In the genomic region with DNA sequence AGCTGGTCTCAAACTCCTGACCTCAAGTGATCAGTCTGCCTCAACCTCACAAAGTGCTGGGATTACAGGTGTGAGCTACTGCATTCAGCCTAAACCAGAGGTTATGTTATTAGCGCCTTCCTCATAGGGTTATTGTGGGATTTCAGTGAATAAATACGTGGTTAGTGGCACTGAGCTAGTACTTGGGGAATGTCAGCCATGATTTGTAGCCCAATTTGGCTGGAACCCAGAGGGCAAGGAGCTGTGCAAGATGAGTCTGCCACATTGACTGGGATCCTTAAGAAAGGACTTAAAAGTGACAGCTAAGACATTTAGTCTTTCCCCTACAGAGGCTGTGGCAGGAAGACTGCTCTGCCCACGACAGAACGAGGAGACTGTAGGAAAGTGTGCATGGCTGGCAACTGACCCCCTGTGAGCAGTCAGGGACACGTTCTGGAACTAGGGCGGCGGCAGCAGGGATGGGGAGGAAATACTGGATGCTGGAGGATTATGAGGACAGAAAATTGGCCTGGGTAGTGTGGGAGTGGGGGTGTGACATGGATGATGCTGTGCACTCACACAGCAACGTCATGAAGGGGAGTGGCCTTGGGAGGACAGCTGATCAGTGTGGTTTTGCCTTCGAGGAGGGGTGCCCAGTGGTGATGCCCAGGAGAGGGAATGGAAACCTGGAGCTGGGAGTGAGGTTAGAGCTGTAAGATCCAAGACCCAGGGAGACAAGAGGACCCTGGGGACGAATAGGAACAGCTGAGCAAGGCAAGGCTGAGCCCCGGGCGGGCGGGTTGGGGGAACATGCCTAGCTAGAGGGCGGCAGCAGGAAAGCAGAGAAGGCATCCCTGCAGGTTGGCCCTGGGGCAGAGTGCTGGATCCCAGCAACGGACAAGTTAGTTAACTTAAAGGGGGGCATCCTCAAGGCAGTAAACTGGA, we compare ENCODE assay signal across 8 cellular contexts. TPM values are rescaled to one million over a fixed set of nuclear protein-coding genes. Genes with fewer than 3 reads are reported as not detected.
A peak's percentile ranks its signal among the peaks of the same experiment; 100 is the strongest.
DNase-seq lines count a peak whose midpoint lies in the region; ATAC-seq, FAIRE-seq and TF ChIP-seq lines count a peak whose summit lies in the region.

No MANE protein-coding gene starts in this region.

- H3K9ac ChIP-seq in ES-I3 (ENCODE audit: low read depth, low read length) (peak overlapping the region; percentile 93; the same call in 1 of the 2 replicates), K562 (ENCODE audit: insufficient read depth in 1 of 2, low read depth in 2 of 2, low read length in 2 of 2) (peak overlapping the region in 1 of 2 experiments; percentile 1; a peak in 1 of 4 replicates), rectal smooth muscle tissue (ENCODE audit: low read length) (no peak overlapping the region)

- H3K27me3 ChIP-seq in K562 (ENCODE audit: control insufficient read depth in 2 of 2, insufficient read depth in 2 of 2, low read length in 2 of 2): no peaks in the 10 kb centered on the region
- H3K27me3 ChIP-seq in rectal smooth muscle tissue (ENCODE audit: control insufficient read depth, insufficient read depth, low read length): no peaks in the 10 kb centered on the region

- TF ChIP-seq RAD21 in K562 (CRISPR knock-in tag; conservative IDR thresholded peaks at IDR 0.05 in 1 of 2, IDR thresholded peaks at IDR 0.05 in 1 of 2): no peak

- no peak for FAIRE-seq in K562 (lab: Jason Lieb, UNC)

- TF ChIP-seq EP300 in K562 (IDR thresholded peaks at IDR 0.05; ENCODE audit: low read length): no peak

- peak overlapping the region; percentile 81 to 95 for H3K27ac Mint-ChIP-seq in T-cell

- peak in 1 of 4 experiments; percentile 36 for ATAC-seq in T-cell (replicated peaks in 1 of 4)
- ATAC-seq in K562: no peak
- ATAC-seq in HG03457 (IDR thresholded peaks at IDR 0.05; ENCODE audit: unreplicated experiment): no peak
- no peak for ATAC-seq in HG03045 (IDR thresholded peaks at IDR 0.05; ENCODE audit: unreplicated experiment)

- H3K27ac ChIP-seq in K562 (ENCODE audit: extremely low read depth, low read depth, low read length): no peak overlapping the region
- peak overlapping the region; percentile 60 for H3K27ac ChIP-seq in rectal smooth muscle tissue (ENCODE audit: low read depth, low read length)

- H3K79me2 ChIP-seq in K562 (ENCODE audit: control insufficient read depth, insufficient read depth, low read length): no peaks in the 10 kb centered on the region

- peak; percentile 69 for DNase-seq in NCI-H1105 (lab: John Stamatoyannopoulos, UW)
- DNase-seq in T-cell: peak in 32 of 34 experiments; percentile 25 to 74 (median 57)
- DNase-seq in K562 (ENCODE audit: extremely low read depth in 1 of 4, low spot score in 3 of 4): peak; percentile 59 to 65 (median 63)
- DNase-seq in hepatic stellate cell (ENCODE audit: low spot score): peak; percentile 90

- no TSS peak for BruUV-seq in K562 (replicated peaks; lab: Mats Ljungman, UMichigan)

- in situ Hi-C loops in K562 (cut with MboI): no loop called here

- H3K9me3 ChIP-seq in ES-I3 (ENCODE audit: control insufficient read depth, insufficient read depth, low read length) (peaks cover 15% of the 10 kb centered on the region), K562 (replicated peaks; ENCODE audit: control insufficient read depth, insufficient read depth, low read depth, low read length) (peaks cover 12% of the 10 kb centered on the region)

- no peaks in the 10 kb centered on the region for H3K36me3 Mint-ChIP-seq in T-cell

- WGBS in K562 (ENCODE audit: insufficient coverage, low coverage, missing lambda C conversion rate): 28% methylated on average over 14 of the region's 15 CpGs

- H3K9me3 Mint-ChIP-seq in T-cell: peaks cover 0 to 4% (median 3%) of the 10 kb centered on the region in 3 donors

- intact Hi-C loops in K562 (cut with micrococcal nuclease): loop anchor here (10.0 kb wide), 1 partner anchor 157 kb away; the partner anchor contains the start of gene FDXR

- H3K36me3 ChIP-seq in ES-I3 (ENCODE audit: insufficient read depth, low read length): no peaks in the 10 kb centered on the region
- H3K36me3 ChIP-seq in K562 (ENCODE audit: control insufficient read depth, insufficient read depth, low read length): no peaks in the 10 kb centered on the region
- H3K36me3 ChIP-seq in rectal smooth muscle tissue (ENCODE audit: control insufficient read depth, insufficient read depth, low read length): no peaks in the 10 kb centered on the region

- H3K27me3 Mint-ChIP-seq in T-cell: peaks cover 0 to 3% of the 10 kb centered on the region in 2 donors

- H3K4me2 ChIP-seq in K562 (ENCODE audit: insufficient read depth, low read length): peak overlapping the region; percentile 98

- CTCF ChIA-PET in T-cell (lab: Charles Lee): interaction anchor here in 1 of 2 donors (0.6 to 1.8 kb wide), 6 partner anchors 19 to 173 kb away, joined by 3 to 7 read pairs (median 5); partner anchors contain the start of gene MRPL58
- CTCF ChIA-PET in K562 (lab: Yijun Ruan, JAX; ENCODE audit: low intra/inter-chr PET ratio): interaction anchor here (0.7 kb wide), 1 partner anchor 239 kb away, joined by 3 read pairs; no protein-coding TSS in a partner anchor

- H4K20me1 ChIP-seq in K562 (replicated peaks; ENCODE audit: control insufficient read depth, insufficient read depth, low read length): no peaks in the 10 kb centered on the region

- H3K4me1 ChIP-seq in ES-I3 (ENCODE audit: insufficient read depth, low read length): peaks cover 5% of the 10 kb centered on the region; the same call in 1 of the 2 replicates
- peaks cover 31 to 34% of the 10 kb centered on the region in 2 experiments for H3K4me1 ChIP-seq in K562 (replicated peaks in 1 of 2; ENCODE audit: control insufficient read depth in 2 of 2, insufficient read depth in 2 of 2, low read length in 2 of 2)
- H3K4me1 ChIP-seq in rectal smooth muscle tissue (ENCODE audit: control insufficient read depth, insufficient read depth, low read length): peaks cover 5% of the 10 kb centered on the region

- H3K4me3 ChIP-seq in K562: peak overlapping the region; percentile 69; the same call in 1 of the 2 replicates
- H3K4me3 ChIP-seq in rectal smooth muscle tissue (ENCODE audit: low read length): peak overlapping the region; percentile 40

- no peaks in the 10 kb centered on the region for H3K9me1 ChIP-seq in K562 (ENCODE audit: control insufficient read depth, insufficient read depth, low read length)

- TF ChIP-seq CTCF in K562 (IDR thresholded peaks at IDR 0.05 in 2 of 3, conservative IDR thresholded peaks at IDR 0.05 in 1 of 3; ENCODE audit: insufficient read depth in 2 of 3, low read depth in 1 of 3, low read length in 3 of 3): no peak

- H3K4me1 Mint-ChIP-seq in T-cell: peaks cover 51 to 56% (median 53%) of the 10 kb centered on the region in 3 donors

- peak overlapping the region; percentile 69 to 75 (median 72) for H3K4me3 Mint-ChIP-seq in T-cell

- POLR2A ChIA-PET in T-cell (lab: Charles Lee): interaction anchor here in 1 of 2 donors (0.5 kb wide), 1 partner anchor 16 kb away, joined by 3 read pairs; no protein-coding TSS in a partner anchor
- POLR2A ChIA-PET in K562 (lab: Yijun Ruan, JAX): interaction anchor here (0.5 to 1.4 kb wide), 5 partner anchors 16 to 96 kb away, joined by 3 to 4 read pairs (median 3); partner anchors contain the start of genes CDR2L and MRPL58

- no peak for TF ChIP-seq POLR2A in K562 (conservative IDR thresholded peaks at IDR 0.05)

- H2AFZ ChIP-seq in K562 (ENCODE audit: low read depth, low read length): peak overlapping the region; percentile 98

RNA-seq across cellular contexts. Expression of gene ATP5PD, which starts 14.5 kb away (rescaled TPM):
- total RNA-seq in T-cell (100 to 1,000 TPM; 115 to 170 (median 139) TPM), K562 (2014; rRNA removed) (274 and 295 TPM in 2 replicates), K562 (2014; rRNA removed; fragmentation: Illumina TruSeq; extraction: Trizol) (600 and 662 TPM in 2 replicates), K562 (2015; rRNA removed; fragmentation: Illumina TruSeq; extraction: Trizol) (432 TPM in 2 replicates), K562 (2021) (300 and 341 TPM in 2 replicates)
- total RNA-seq in K562 (2011; cell fraction: chromatin; rRNA removed; ENCODE audit: low replicate concordance): 64.6 and 79.5 TPM in 2 replicates
- 65.9 and 72.6 TPM in 2 replicates for total RNA-seq in K562 (2011; cell fraction: nucleolus; rRNA removed)
- total RNA-seq in K562 (2011; cell fraction: nucleoplasm; rRNA removed): 81.0 and 96.9 TPM in 2 replicates
- polyA plus RNA-seq in K562 (2011; rRNA removed) (248 and 271 TPM in 2 replicates), K562 (2014; fragmentation: Illumina TruSeq; extraction: Trizol) (452 and 457 TPM in 2 replicates), K562 (2014; fragmentation: Nextera tagmentation; extraction: Ambion mirVana) (100 to 1,000 TPM; 786 to 828 TPM), K562 (2014; rRNA removed) (339 and 381 TPM in 2 replicates)
- 220 and 388 TPM in 2 replicates for polyA plus RNA-seq in K562 (2011; cell fraction: cytosol; rRNA removed)
- 118 and 154 TPM in 2 replicates for polyA plus RNA-seq in K562 (2011; cell fraction: nucleus; rRNA removed)
- polyA plus RNA-seq in K562 (2012): 552 and 708 TPM in 2 replicates
- polyA minus RNA-seq in K562 (2011; rRNA and poly(A)+ RNA removed): 307 and 324 TPM in 2 replicates
- polyA minus RNA-seq in K562 (2011; cell fraction: cytosol; rRNA and poly(A)+ RNA removed): 119 and 125 TPM in 2 replicates
- polyA minus RNA-seq in K562 (2011; cell fraction: nucleus; rRNA and poly(A)+ RNA removed): 21.9 and 60.2 TPM in 2 replicates

RNA-seq across cellular contexts. Expression of gene KCTD2, which starts 14.8 kb away (rescaled TPM):
- total RNA-seq in T-cell: 10 to 100 TPM; 22.0 to 32.8 (median 29.0) TPM
- total RNA-seq in K562 (2011; cell fraction: chromatin; rRNA removed; ENCODE audit: low replicate concordance): 19.7 and 30.0 TPM in 2 replicates
- total RNA-seq in K562 (2011; cell fraction: nucleolus; rRNA removed): 16.8 and 17.0 TPM in 2 replicates
- total RNA-seq in K562 (2011; cell fraction: nucleoplasm; rRNA removed): 19.6 and 20.1 TPM in 2 replicates
- 11.2 and 15.3 TPM in 2 replicates for total RNA-seq in K562 (2014; rRNA removed)
- 13.5 and 13.8 TPM in 2 replicates for total RNA-seq in K562 (2014; rRNA removed; fragmentation: Illumina TruSeq; extraction: Trizol)
- 15.9 and 16.4 TPM in 2 replicates for total RNA-seq in K562 (2015; rRNA removed; fragmentation: Illumina TruSeq; extraction: Trizol)
- 18.1 and 20.2 TPM in 2 replicates for total RNA-seq in K562 (2021)
- polyA plus RNA-seq in K562 (2011; rRNA removed): 32.5 and 32.9 TPM in 2 replicates
- 25.1 and 26.6 TPM in 2 replicates for polyA plus RNA-seq in K562 (2011; cell fraction: cytosol; rRNA removed)
- polyA plus RNA-seq in K562 (2011; cell fraction: nucleus; rRNA removed): 21.0 and 22.5 TPM in 2 replicates
- polyA plus RNA-seq in K562 (2012): 14.4 and 17.7 TPM in 2 replicates
- 22.3 and 22.9 TPM in 2 replicates for polyA plus RNA-seq in K562 (2014; fragmentation: Illumina TruSeq; extraction: Trizol)
- polyA plus RNA-seq in K562 (2014; fragmentation: Nextera tagmentation; extraction: Ambion mirVana): 1 to 10 TPM; 1.7 to 2.3 TPM
- 15.8 and 16.0 TPM in 2 replicates for polyA plus RNA-seq in K562 (2014; rRNA removed)
- 19.9 and 22.9 TPM in 2 replicates for polyA minus RNA-seq in K562 (2011; rRNA and poly(A)+ RNA removed)
- 13.4 and 13.6 TPM in 2 replicates for polyA minus RNA-seq in K562 (2011; cell fraction: cytosol; rRNA and poly(A)+ RNA removed)
- 4.6 and 5.8 TPM in 2 replicates for polyA minus RNA-seq in K562 (2011; cell fraction: nucleus; rRNA and poly(A)+ RNA removed)

RNA-seq across cellular contexts. Expression of gene MRPL58, which starts 19.8 kb away (rescaled TPM):
- total RNA-seq in T-cell (10 to 100 TPM; 15.6 to 30.6 (median 26.6) TPM), K562 (2014; rRNA removed) (93.8 and 157 TPM in 2 replicates), K562 (2014; rRNA removed; fragmentation: Illumina TruSeq; extraction: Trizol) (68.1 and 70.9 TPM in 2 replicates), K562 (2015; rRNA removed; fragmentation: Illumina TruSeq; extraction: Trizol) (70.3 and 72.4 TPM in 2 replicates), K562 (2021) (70.2 and 75.7 TPM in 2 replicates)
- 11.9 TPM in 2 replicates for total RNA-seq in K562 (2011; cell fraction: chromatin; rRNA removed; ENCODE audit: low replicate concordance)
- total RNA-seq in K562 (2011; cell fraction: nucleolus; rRNA removed): 10.9 and 13.3 TPM in 2 replicates
- 12.6 and 13.2 TPM in 2 replicates for total RNA-seq in K562 (2011; cell fraction: nucleoplasm; rRNA removed)
- polyA plus RNA-seq in K562 (2011; rRNA removed) (79.8 and 82.4 TPM in 2 replicates), K562 (2014; fragmentation: Illumina TruSeq; extraction: Trizol) (75.9 and 84.4 TPM in 2 replicates), K562 (2014; fragmentation: Nextera tagmentation; extraction: Ambion mirVana) (10 to 100 TPM; 30.8 to 49.6 TPM), K562 (2014; rRNA removed) (98.0 and 107 TPM in 2 replicates)
- polyA plus RNA-seq in K562 (2011; cell fraction: cytosol; rRNA removed): 59.1 and 66.8 TPM in 2 replicates
- polyA plus RNA-seq in K562 (2011; cell fraction: nucleus; rRNA removed): 25.0 and 36.4 TPM in 2 replicates
- 64.3 and 69.3 TPM in 2 replicates for polyA plus RNA-seq in K562 (2012)
- 36.9 and 37.2 TPM in 2 replicates for polyA minus RNA-seq in K562 (2011; rRNA and poly(A)+ RNA removed)
- polyA minus RNA-seq in K562 (2011; cell fraction: cytosol; rRNA and poly(A)+ RNA removed): 24.2 and 34.5 TPM in 2 replicates
- 8.3 and 14.6 TPM in 2 replicates for polyA minus RNA-seq in K562 (2011; cell fraction: nucleus; rRNA and poly(A)+ RNA removed)

RNA-seq across cellular contexts. Expression of gene CDR2L, which starts 44.8 kb away (rescaled TPM):
- total RNA-seq in T-cell: under 1 TPM in 4 of 5 donors, not detected in 1; 0.12 to 0.29 (median 0.19) TPM
- total RNA-seq in K562 (2011; cell fraction: chromatin; rRNA removed; ENCODE audit: low replicate concordance): 1.3 and 5.0 TPM in 2 replicates
- total RNA-seq in K562 (2011; cell fraction: nucleolus; rRNA removed): 3.9 and 4.0 TPM in 2 replicates
- total RNA-seq in K562 (2011; cell fraction: nucleoplasm; rRNA removed): 2.5 and 3.4 TPM in 2 replicates
- total RNA-seq in K562 (2014; rRNA removed): 8.8 and 9.8 TPM in 2 replicates
- total RNA-seq in K562 (2014; rRNA removed; fragmentation: Illumina TruSeq; extraction: Trizol): 2.0 and 2.7 TPM in 2 replicates
- 4.0 and 4.3 TPM in 2 replicates for total RNA-seq in K562 (2015; rRNA removed; fragmentation: Illumina TruSeq; extraction: Trizol)
- total RNA-seq in K562 (2021): 15.5 and 16.0 TPM in 2 replicates
- polyA plus RNA-seq in K562 (2011; rRNA removed): 3.1 and 5.5 TPM in 2 replicates
- 6.0 and 8.6 TPM in 2 replicates for polyA plus RNA-seq in K562 (2011; cell fraction: cytosol; rRNA removed)
- polyA plus RNA-seq in K562 (2011; cell fraction: nucleus; rRNA removed): 6.9 and 7.8 TPM in 2 replicates
- polyA plus RNA-seq in K562 (2012): 6.1 and 7.1 TPM in 2 replicates
- 7.3 and 8.9 TPM in 2 replicates for polyA plus RNA-seq in K562 (2014; fragmentation: Illumina TruSeq; extraction: Trizol)
- 1 to 10 TPM; 5.3 to 8.2 TPM for polyA plus RNA-seq in K562 (2014; fragmentation: Nextera tagmentation; extraction: Ambion mirVana)
- polyA plus RNA-seq in K562 (2014; rRNA removed): 8.0 and 9.8 TPM in 2 replicates
- 1.8 and 2.2 TPM in 2 replicates for polyA minus RNA-seq in K562 (2011; rRNA and poly(A)+ RNA removed)
- polyA minus RNA-seq in K562 (2011; cell fraction: cytosol; rRNA and poly(A)+ RNA removed): 4.5 and 6.5 TPM in 2 replicates
- 1.5 and 1.7 TPM in 2 replicates for polyA minus RNA-seq in K562 (2011; cell fraction: nucleus; rRNA and poly(A)+ RNA removed)

RNA-seq across cellular contexts. Expression of gene SLC16A5, which starts 55.5 kb away (rescaled TPM):
- total RNA-seq in T-cell (10 to 100 TPM in 4 of 5 donors, 1 to 10 TPM in 1; 9.1 to 24.3 (median 16.8) TPM), K562 (2014; rRNA removed) (0.65 and 1.1 TPM in 2 replicates), K562 (2014; rRNA removed; fragmentation: Illumina TruSeq; extraction: Trizol) (0.64 and 0.65 TPM in 2 replicates), K562 (2015; rRNA removed; fragmentation: Illumina TruSeq; extraction: Trizol) (0.33 and 0.75 TPM in 2 replicates), K562 (2021) (2.6 and 3.1 TPM in 2 replicates)
- 3.1 and 9.9 TPM in 2 replicates for total RNA-seq in K562 (2011; cell fraction: chromatin; rRNA removed; ENCODE audit: low replicate concordance)
- 6.2 and 7.8 TPM in 2 replicates for total RNA-seq in K562 (2011; cell fraction: nucleolus; rRNA removed)
- 3.5 and 5.4 TPM in 2 replicates for total RNA-seq in K562 (2011; cell fraction: nucleoplasm; rRNA removed)
- polyA plus RNA-seq in K562 (2011; rRNA removed) (1.2 and 1.8 TPM in 2 replicates), K562 (2014; fragmentation: Illumina TruSeq; extraction: Trizol) (0.91 and 1.8 TPM in 2 replicates), K562 (2014; fragmentation: Nextera tagmentation; extraction: Ambion mirVana) (under 1 TPM; 0.06 to 0.11 TPM), K562 (2014; rRNA removed) (1.8 and 2.4 TPM in 2 replicates)
- 2.0 and 4.5 TPM in 2 replicates for polyA plus RNA-seq in K562 (2011; cell fraction: cytosol; rRNA removed)
- 8.3 and 12.8 TPM in 2 replicates for polyA plus RNA-seq in K562 (2011; cell fraction: nucleus; rRNA removed)
- 1.1 and 4.0 TPM in 2 replicates for polyA plus RNA-seq in K562 (2012)
- 0.63 and 0.88 TPM in 2 replicates for polyA minus RNA-seq in K562 (2011; rRNA and poly(A)+ RNA removed)
- 2.2 and 2.7 TPM in 2 replicates for polyA minus RNA-seq in K562 (2011; cell fraction: cytosol; rRNA and poly(A)+ RNA removed)
- 2.2 and 2.4 TPM in 2 replicates for polyA minus RNA-seq in K562 (2011; cell fraction: nucleus; rRNA and poly(A)+ RNA removed)
